Comparison of ENCODE assay signal across 8 cellular contexts in the genomic region with DNA sequence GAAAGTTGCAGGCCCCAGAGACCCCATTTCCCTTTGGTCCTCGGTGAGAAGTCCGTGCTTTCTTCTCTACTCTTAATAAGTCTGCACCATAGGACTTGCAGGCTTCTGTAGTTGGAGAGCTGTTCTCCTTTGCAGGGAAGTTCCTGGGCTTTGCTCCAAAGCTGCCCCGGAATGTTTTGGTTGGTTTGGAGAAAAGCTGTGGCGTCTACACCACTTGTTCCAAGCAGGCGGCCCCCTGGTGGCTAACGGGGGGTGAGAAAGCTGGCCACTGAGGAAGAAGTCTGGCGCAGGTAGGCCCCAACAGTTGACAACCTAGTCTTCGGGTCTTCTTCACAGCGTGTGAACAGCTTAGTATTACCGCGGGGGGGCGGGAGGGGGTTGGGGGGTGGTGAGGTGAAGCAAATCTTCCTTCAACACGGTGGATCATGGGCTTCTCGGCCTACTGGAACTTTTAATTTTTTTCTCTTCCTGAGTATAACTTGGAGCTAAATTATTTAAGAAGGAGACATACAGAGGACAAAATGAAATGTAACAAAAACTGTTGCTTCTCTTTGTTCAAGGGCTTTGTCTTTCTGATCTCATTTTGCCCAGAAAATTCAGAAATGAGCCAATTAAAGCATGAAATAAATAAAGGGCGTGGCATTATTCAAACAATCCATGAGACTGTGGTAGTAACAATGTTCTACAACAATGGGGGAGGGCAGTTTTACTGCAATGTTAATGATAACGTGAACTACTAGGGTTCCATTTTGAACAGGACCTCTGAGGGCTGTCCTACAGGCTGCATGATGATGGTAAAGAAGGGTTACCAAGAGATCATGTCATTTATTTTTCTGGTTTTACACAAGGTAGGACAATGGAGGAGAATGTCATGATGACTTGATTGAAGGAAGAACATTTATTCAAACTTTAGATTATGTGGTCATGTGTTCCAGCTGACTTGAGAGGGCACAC. TPM values are rescaled to one million over a fixed set of nuclear protein-coding genes. Genes with fewer than 3 reads are reported as not detected.
DNase-seq lines count a peak whose midpoint lies in the region; ATAC-seq and TF ChIP-seq lines count a peak whose summit lies in the region.

No MANE protein-coding gene starts in this region.

- ATAC-seq in HG03097 (IDR thresholded peaks at IDR 0.05; ENCODE audit: low FRiP score, unreplicated experiment) (no peak), HG02852 (IDR thresholded peaks at IDR 0.05; ENCODE audit: unreplicated experiment) (no peak)

- H3K27me3 ChIP-seq in GM06990 (replicated peaks; ENCODE audit: control insufficient read depth, insufficient read depth, low read length) (no peaks in the 10 kb centered on the region; the same call in 1 of the 2 replicates), NT2/D1 (ENCODE audit: insufficient read depth, insufficient read length) (peaks cover 15% of the 10 kb centered on the region)

- H3K9ac ChIP-seq in NT2/D1 (ENCODE audit: insufficient read length, low read depth): peak overlapping the region; percentile 88

- no peak overlapping the region for H3K4me3 ChIP-seq in GM06990 (replicated peaks; ENCODE audit: low read depth, low read length)
- H3K4me3 ChIP-seq in NT2/D1 (ENCODE audit: insufficient read length, low read depth): no peak overlapping the region
- H3K4me3 ChIP-seq in fibroblast of mammary gland (ENCODE audit: control insufficient read depth, low read depth, low read length): no peak overlapping the region

- TF ChIP-seq CTCF in GM06990 (IDR thresholded peaks at IDR 0.05; ENCODE audit: insufficient read depth, low read length, poor library complexity, severe bottlenecking) (peak; percentile 66), fibroblast of mammary gland (conservative IDR thresholded peaks at IDR 0.05; ENCODE audit: control insufficient read depth, insufficient read depth, low read depth, low read length) (peak; percentile 61)

- H3K36me3 ChIP-seq in GM06990 (ENCODE audit: control insufficient read depth, insufficient read depth, low read length) (no peaks in the 10 kb centered on the region), NT2/D1 (ENCODE audit: insufficient read depth, insufficient read length, low read length) (no peaks in the 10 kb centered on the region)

- no peak for DNase-seq in GM06990 (ENCODE audit: extremely low read depth, insufficient read length)
- DNase-seq in NT2/D1 (ENCODE audit: low read depth, low spot score): no peak
- peak; percentile 84 for DNase-seq in fibroblast of mammary gland (ENCODE audit: low read depth)
- peak; percentile 32 for DNase-seq in occipital lobe (lab: John Stamatoyannopoulos, UW)
- DNase-seq in SIG-M5 (lab: John Stamatoyannopoulos, UW): no peak
- no peak for DNase-seq in stimulated activated naive CD4-positive, alpha-beta T cell treated with Interleukin-2 at 50 U/mL for 16 hours (lab: John Stamatoyannopoulos, UW)

- H3K4me1 ChIP-seq in NT2/D1 (ENCODE audit: insufficient read depth, insufficient read length): no peaks in the 10 kb centered on the region

- no peaks in the 10 kb centered on the region for H3K9me3 ChIP-seq in NT2/D1 (ENCODE audit: insufficient read depth, low read length)

RNA-seq across cellular contexts. Expression of a gene that starts 2.2 kb away (rescaled TPM):
- 44.5 TPM for total RNA-seq in occipital lobe

Comparison
In these comparisons a context has a peak if more than half of its experiments do, and no peak if none do; other contexts are left out.
1. DNase-seq: peak in fibroblast of mammary gland (single experiment) and occipital lobe (single experiment); none in GM06990 (single experiment), NT2/D1 (single experiment), SIG-M5 (single experiment) and stimulated activated naive CD4-positive, alpha-beta T cell treated with Interleukin-2 at 50 U/mL for 16 hours (single experiment).